Comparison of ENCODE assay signal across 15 cellular contexts in genomic region chr5:19880859-19881436, GRCh38.
DNase-seq lines count a peak whose midpoint lies in the region; ATAC-seq and TF ChIP-seq lines count a peak whose summit lies in the region.
"Had no signal": no experiment of that assay in that cellular context is flagged by ENCODE, and none has a peak within 500 bp of the region (broad histone marks: within the 10 kb centered on the region; RNA-seq: fewer than 3 reads in every experiment).

No MANE protein-coding gene starts in this region.

- H3K36me3 Mint-ChIP-seq in activated T-cell treated with anti-CD3 and anti-CD28 coated beads, Interleukin-2, amount 50 U/mL, for 4 hours (ENCODE audit: insufficient read depth) = no peaks in the 10 kb centered on the region
- H3K36me3 Mint-ChIP-seq: natural killer cell had no signal

- H3K9me3 ChIP-seq in left lung = no peaks in the 10 kb centered on the region
- H3K9me3 ChIP-seq: BE2C, esophagus muscularis mucosa, suprapubic skin had no signal

- H3K27ac ChIP-seq in left lung = no peak overlapping the region
- H3K27ac ChIP-seq: esophagus muscularis mucosa, suprapubic skin had no signal

- ATAC-seq in left lung = peak; percentile 94
- no peak for ATAC-seq in activated T-cell treated with anti-CD3 and anti-CD28 coated beads, Interleukin-2, amount 50 U/mL, for 4 hours
- no peak for ATAC-seq in HG03108 (IDR thresholded peaks at IDR 0.05; ENCODE audit: unreplicated experiment)
- ATAC-seq: left ventricle myocardium superior, natural killer cell had no signal

- TF ChIP-seq CTCF in left lung (IDR thresholded peaks at IDR 0.05) = no peak

- H3K27me3 Mint-ChIP-seq in activated T-cell treated with anti-CD3 and anti-CD28 coated beads, Interleukin-2, amount 50 U/mL, for 4 hours (ENCODE audit: low read depth) = no peaks in the 10 kb centered on the region

- no peaks in the 10 kb centered on the region for H3K36me3 ChIP-seq in left lung
- H3K36me3 ChIP-seq: BE2C, esophagus muscularis mucosa, suprapubic skin had no signal

- no peak overlapping the region for H3K4me3 Mint-ChIP-seq in activated T-cell treated with anti-CD3 and anti-CD28 coated beads, Interleukin-2, amount 50 U/mL, for 4 hours
- H3K4me3 Mint-ChIP-seq: natural killer cell had no signal

- H3K4me1 Mint-ChIP-seq in activated T-cell treated with anti-CD3 and anti-CD28 coated beads, Interleukin-2, amount 50 U/mL, for 4 hours (ENCODE audit: low read depth) = no peaks in the 10 kb centered on the region
- H3K4me1 Mint-ChIP-seq: natural killer cell had no signal

- H3K4me1 ChIP-seq in left lung = no peaks in the 10 kb centered on the region
- H3K4me1 ChIP-seq: BE2C, esophagus muscularis mucosa, suprapubic skin had no signal

- DNase-seq in DMS53 (lab: John Stamatoyannopoulos, UW) (peak; percentile 97), NCI-H1417 (lab: John Stamatoyannopoulos, UW) (peak in 2 of 3 experiments; percentile 92 to 99), NCI-H774 (lab: John Stamatoyannopoulos, UW) (peak; percentile 93), left lung (no peak), NK-92 (lab: John Stamatoyannopoulos, UW; ENCODE audit: unreplicated experiment) (no peak)
- DNase-seq in effector CD8-positive, alpha-beta T cell (lab: John Stamatoyannopoulos, UW) = no peak
- no peak for DNase-seq in activated T-cell treated with anti-CD3 and anti-CD28 coated beads, Interleukin-2, amount 50 U/mL, for 4 hours
- DNase-seq: activated gamma-delta T cell treated with Interleukin-2 at 50 U/mL for 16 hours, BE2C, dermis blood vessel endothelial cell, left ventricle myocardium superior, natural killer cell had no signal

- no peaks in the 10 kb centered on the region for H3K9me3 Mint-ChIP-seq in activated T-cell treated with anti-CD3 and anti-CD28 coated beads, Interleukin-2, amount 50 U/mL, for 4 hours

- H3K4me3 ChIP-seq in left lung = no peak overlapping the region
- H3K4me3 ChIP-seq: esophagus muscularis mucosa, suprapubic skin had no signal

- intact Hi-C loops in left lung (cut with DNase I) = no loop called here

- no peaks in the 10 kb centered on the region for H3K27me3 ChIP-seq in left lung
- H3K27me3 ChIP-seq: BE2C, esophagus muscularis mucosa, suprapubic skin had no signal

Comparison
In these comparisons a context has a peak if more than half of its experiments do, and no peak if none do; other contexts are left out.
1. DNase-seq: peak in DMS53 (single experiment), NCI-H1417 (2 of 3) and NCI-H774 (single experiment); none in left lung (0 of 2), effector CD8-positive, alpha-beta T cell (single experiment), activated T-cell treated with anti-CD3 and anti-CD28 coated beads, Interleukin-2, amount 50 U/mL, for 4 hours (single experiment) and NK-92 (single experiment).